In genomic region chr3:138065939-138066338, GRCh38 we compare ENCODE assay signal across 17 cellular contexts. TPM values are rescaled to one million over a fixed set of nuclear protein-coding genes. Genes with fewer than 3 reads are reported as not detected.
DNase-seq lines count a peak whose midpoint lies in the region; ATAC-seq and TF ChIP-seq lines count a peak whose summit lies in the region.
"Had no signal": no experiment of that assay in that cellular context is flagged by ENCODE, and none has a peak within 500 bp of the region (broad histone marks: within the 10 kb centered on the region; RNA-seq: fewer than 3 reads in every experiment).

No MANE protein-coding gene starts in this region.

- H3K4me3 Mint-ChIP-seq in activated CD4-positive, alpha-beta memory T cell treated with anti-CD3 and anti-CD28 coated beads, Interleukin-2, amount 10 ng/mL, durations not matched to agents 7 days and 5 days, result no peak overlapping the region
- H3K4me3 Mint-ChIP-seq: B cell, brain, T-helper 17 cell had no signal

- no peaks in the 10 kb centered on the region for H3K36me3 Mint-ChIP-seq in activated CD4-positive, alpha-beta memory T cell treated with anti-CD3 and anti-CD28 coated beads, Interleukin-2, amount 10 ng/mL, durations not matched to agents 7 days and 5 days (ENCODE audit: low read depth)

- peak; percentile 1 for ATAC-seq in GM18505 (IDR thresholded peaks at IDR 0.05; ENCODE audit: unreplicated experiment)
- peak; percentile 9 for ATAC-seq in GM21381 (IDR thresholded peaks at IDR 0.05; ENCODE audit: unreplicated experiment)
- peak; percentile 6 for ATAC-seq in HG03108 (IDR thresholded peaks at IDR 0.05; ENCODE audit: unreplicated experiment)
- no peak for ATAC-seq in GM18907 (IDR thresholded peaks at IDR 0.05; ENCODE audit: unreplicated experiment)
- ATAC-seq: psoas muscle, T-helper 17 cell had no signal

- no peak for TF ChIP-seq POLR2A in GM18505 (IDR thresholded peaks at IDR 0.05; ENCODE audit: borderline replicate concordance, extremely low read depth, insufficient read depth, insufficient read length)

- CTCF ChIA-PET in activated CD4-positive, alpha-beta memory T cell treated with anti-CD3 and anti-CD28 coated beads, Interleukin-2, amount 10 ng/mL, durations not matched to agents 7 days and 5 days (lab: Charles Lee), result interaction anchor here (1.4 to 4.5 kb wide), 3 partner anchors 16 to 52 kb away, joined by 3 to 51 read pairs (median 3); partner anchors contain the start of gene DZIP1L

- peaks cover 34% of the 10 kb centered on the region for H3K27me3 Mint-ChIP-seq in activated CD4-positive, alpha-beta memory T cell treated with anti-CD3 and anti-CD28 coated beads, Interleukin-2, amount 10 ng/mL, durations not matched to agents 7 days and 5 days
- H3K27me3 Mint-ChIP-seq: brain had no signal

- H3K27ac Mint-ChIP-seq in activated CD4-positive, alpha-beta memory T cell treated with anti-CD3 and anti-CD28 coated beads, Interleukin-2, amount 10 ng/mL, durations not matched to agents 7 days and 5 days, result peak overlapping the region; percentile 25
- H3K27ac Mint-ChIP-seq: B cell, brain, T-helper 17 cell had no signal

- POLR2A ChIA-PET in activated CD4-positive, alpha-beta memory T cell treated with anti-CD3 and anti-CD28 coated beads, Interleukin-2, amount 10 ng/mL, durations not matched to agents 7 days and 5 days (lab: Charles Lee), result interaction anchor here (2.1 kb wide), 1 partner anchor 13 kb away, joined by 5 read pairs; no protein-coding TSS in a partner anchor

- peaks cover 21% of the 10 kb centered on the region for H3K4me1 Mint-ChIP-seq in activated CD4-positive, alpha-beta memory T cell treated with anti-CD3 and anti-CD28 coated beads, Interleukin-2, amount 10 ng/mL, durations not matched to agents 7 days and 5 days
- H3K4me1 Mint-ChIP-seq: B cell, brain, T-helper 17 cell had no signal

- no peak for DNase-seq in activated CD4-positive, alpha-beta memory T cell treated with anti-CD3 and anti-CD28 coated beads, Interleukin-2, amount 10 ng/mL, durations not matched to agents 7 days and 5 days
- DNase-seq in cerebellar cortex (ENCODE audit: low spot score), result no peak
- no peak for DNase-seq in DMS53 (lab: John Stamatoyannopoulos, UW)
- DNase-seq in NCI-H2029 (lab: John Stamatoyannopoulos, UW), result no peak
- DNase-seq: activated gamma-delta T cell; dorsolateral prefrontal cortex; hypothalamus; NK-92 treated with Interleukin-12 subunit alpha and Interleukin-12 subunit beta, amount 100 ng/mL, for 24 hours; psoas muscle; T-helper 17 cell had no signal

- H3K9me3 Mint-ChIP-seq in activated CD4-positive, alpha-beta memory T cell treated with anti-CD3 and anti-CD28 coated beads, Interleukin-2, amount 10 ng/mL, durations not matched to agents 7 days and 5 days, result no peaks in the 10 kb centered on the region

RNA-seq across cellular contexts. Expression of gene DZIP1L, which starts 49.5 kb away (rescaled TPM):
- total RNA-seq in activated CD4-positive, alpha-beta memory T cell treated with anti-CD3 and anti-CD28 coated beads, Interleukin-2, amount 10 ng/mL, durations not matched to agents 7 days and 5 days, result under 1 TPM in 1 of 2 experiments, not detected in 1; 0.05 TPM
- total RNA-seq: B cell, T-helper 17 cell had no signal

RNA-seq across cellular contexts. Expression of gene CLDN18, which starts 56.0 kb away (rescaled TPM):
- total RNA-seq in activated CD4-positive, alpha-beta memory T cell treated with anti-CD3 and anti-CD28 coated beads, Interleukin-2, amount 10 ng/mL, durations not matched to agents 7 days and 5 days, result not detected
- total RNA-seq: B cell, dorsolateral prefrontal cortex, fibroblast of lung, psoas muscle, T-helper 17 cell had no signal
